In genomic region chr3:11185564-11186317, GRCh38 we compare ENCODE assay signal across 11 cellular contexts. TPM values are rescaled to one million over a fixed set of nuclear protein-coding genes. Genes with fewer than 3 reads are reported as not detected.
DNase-seq lines count a peak whose midpoint lies in the region; ATAC-seq, FAIRE-seq and TF ChIP-seq lines count a peak whose summit lies in the region.
"Had no signal": no experiment of that assay in that cellular context is flagged by ENCODE, and none has a peak within 500 bp of the region (broad histone marks: within the 10 kb centered on the region; RNA-seq: fewer than 3 reads in every experiment).

No MANE protein-coding gene starts in this region.

- H3K4me1 ChIP-seq in endothelial cell of umbilical vein (ENCODE audit: control insufficient read depth, extremely low read depth, insufficient read depth, low read length) (peaks cover 45% of the 10 kb centered on the region), lower lobe of right lung (peaks cover 24% of the 10 kb centered on the region), vagina (peaks cover 44% of the 10 kb centered on the region)

- H4K20me1 ChIP-seq in endothelial cell of umbilical vein (replicated peaks; ENCODE audit: control insufficient read depth, extremely low read depth, insufficient read depth, low read length): no peaks in the 10 kb centered on the region

- intact Hi-C loops in endothelial cell of umbilical vein (cut with micrococcal nuclease): loop anchor here (1.0 kb wide), 4 partner anchors 10 to 40 kb away; no protein-coding TSS in a partner anchor
- intact Hi-C loops in lower lobe of right lung (cut with DNase I): no loop called here
- intact Hi-C loops in vagina (cut with DNase I): no loop called here

- TSS peak; percentile 6 for BruUV-seq in endothelial cell of umbilical vein (replicated peaks; lab: Mats Ljungman, UMichigan)

- DNase-seq in NCI-H2029 (lab: John Stamatoyannopoulos, UW): peak; percentile 38
- DNase-seq in endothelial cell of umbilical vein (ENCODE audit: low read depth, low spot score): peak; percentile 97
- DNase-seq in lower lobe of right lung: peak; percentile 82
- DNase-seq in vagina (ENCODE audit: extremely low spot score in 2 of 2): no peak
- no peak for DNase-seq in stimulated activated CD4-positive, alpha-beta T cell treated with anti-CD3 and anti-CD28 coated beads, Interleukin-4, amount 100 ng/mL, for 24 hours
- DNase-seq: caudate nucleus had no signal

- H3K4me3 ChIP-seq in endothelial cell of umbilical vein (replicated peaks in 1 of 3; ENCODE audit: insufficient read depth in 1 of 3, low read depth in 1 of 3, low read length in 3 of 3): no peak overlapping the region
- H3K4me3 ChIP-seq in lower lobe of right lung: no peak overlapping the region
- H3K4me3 ChIP-seq in vagina: no peak overlapping the region

- ATAC-seq in lower lobe of right lung (peak; percentile 96 to 97), HG02763 (IDR thresholded peaks at IDR 0.05; ENCODE audit: unreplicated experiment) (no peak), GM18858 (IDR thresholded peaks at IDR 0.05; ENCODE audit: unreplicated experiment) (no peak)

- TF ChIP-seq CTCF in endothelial cell of umbilical vein (IDR thresholded peaks at IDR 0.05; ENCODE audit: extremely low read depth in 1 of 2, insufficient read depth in 1 of 2, low read depth in 1 of 2, low read length in 2 of 2): no peak
- no peak for TF ChIP-seq CTCF in lower lobe of right lung (IDR thresholded peaks at IDR 0.05)
- TF ChIP-seq CTCF in vagina (IDR thresholded peaks at IDR 0.05): no peak

- dilution Hi-C loops in endothelial cell of umbilical vein (cut with MboI; ENCODE audit: extremely low pct_ligation_motif_present, low sequenced_read_pairs): no loop called here

- H3K9ac ChIP-seq in endothelial cell of umbilical vein (replicated peaks; ENCODE audit: extremely low read depth, insufficient read depth, low read length): peak overlapping the region; percentile 40
- H3K9ac ChIP-seq: KMS-11, parathyroid adenoma had no signal

- H3K79me2 ChIP-seq in endothelial cell of umbilical vein (ENCODE audit: control insufficient read depth, insufficient read depth, low read length): peaks cover 19% of the 10 kb centered on the region
- H3K79me2 ChIP-seq: parathyroid adenoma had no signal

- CTCF ChIA-PET in endothelial cell of umbilical vein (lab: Charles Lee): interaction anchor here (0.8 to 2.9 kb wide), 7 partner anchors 10 to 150 kb away, joined by 3 to 19 read pairs (median 5); no protein-coding TSS in a partner anchor

- H3K9me3 ChIP-seq in endothelial cell of umbilical vein (replicated peaks; ENCODE audit: control insufficient read depth, insufficient read depth, low read length) (no peaks in the 10 kb centered on the region), lower lobe of right lung (no peaks in the 10 kb centered on the region), vagina (no peaks in the 10 kb centered on the region)

- no peaks in the 10 kb centered on the region for H3K27me3 ChIP-seq in endothelial cell of umbilical vein (ENCODE audit: control insufficient read depth in 2 of 2, insufficient read depth in 2 of 2, low read length in 2 of 2)
- H3K27me3 ChIP-seq in lower lobe of right lung (ENCODE audit: low read depth): no peaks in the 10 kb centered on the region
- no peaks in the 10 kb centered on the region for H3K27me3 ChIP-seq in vagina

- no peak overlapping the region for H2AFZ ChIP-seq in endothelial cell of umbilical vein (ENCODE audit: low read depth, low read length)
- H2AFZ ChIP-seq: parathyroid adenoma had no signal

- peak; percentile 74 for FAIRE-seq in endothelial cell of umbilical vein (lab: Jason Lieb, UNC)
- FAIRE-seq: TTC549 had no signal

- POLR2A ChIA-PET in endothelial cell of umbilical vein (lab: Charles Lee): interaction anchor here (1.1 to 3.9 kb wide), 2 partner anchors 10 to 15 kb away, joined by 5 to 23 read pairs; no protein-coding TSS in a partner anchor

- peak overlapping the region; percentile 23 for H3K4me2 ChIP-seq in endothelial cell of umbilical vein (ENCODE audit: insufficient read depth, low read length)
- H3K4me2 ChIP-seq: KMS-11 had no signal

- H3K36me3 ChIP-seq in endothelial cell of umbilical vein (ENCODE audit: control insufficient read depth in 2 of 2, extremely low read depth in 1 of 2, insufficient read depth in 2 of 2, low read length in 2 of 2) (peaks cover 0 to 2% of the 10 kb centered on the region in 2 experiments), lower lobe of right lung (no peaks in the 10 kb centered on the region), vagina (no peaks in the 10 kb centered on the region)

- TF ChIP-seq POLR2A in endothelial cell of umbilical vein (IDR thresholded peaks at IDR 0.05; ENCODE audit: low read depth, low read length) (no peak), vagina (IDR thresholded peaks at IDR 0.05) (no peak)

- H3K9me1 ChIP-seq in endothelial cell of umbilical vein (replicated peaks; ENCODE audit: control insufficient read depth, extremely low read depth, insufficient read depth, low read length): no peaks in the 10 kb centered on the region

- peak overlapping the region; percentile 64 for H3K27ac ChIP-seq in endothelial cell of umbilical vein (ENCODE audit: insufficient read depth, low read depth, low read length)
- peak overlapping the region; percentile 74 for H3K27ac ChIP-seq in lower lobe of right lung
- H3K27ac ChIP-seq in vagina: peak overlapping the region; percentile 81
- H3K27ac ChIP-seq: KMS-11, parathyroid adenoma had no signal

TF ChIP-seq in endothelial cell of umbilical vein, 7 proteins besides CTCF, POLR2A, EP300 and RAD21:
- TF ChIP-seq POLR2AphosphoS5 (IDR thresholded peaks at IDR 0.05; ENCODE audit: insufficient read depth, low read depth, low read length): peak; percentile 79
- TF ChIP-seq, protein P1, sequence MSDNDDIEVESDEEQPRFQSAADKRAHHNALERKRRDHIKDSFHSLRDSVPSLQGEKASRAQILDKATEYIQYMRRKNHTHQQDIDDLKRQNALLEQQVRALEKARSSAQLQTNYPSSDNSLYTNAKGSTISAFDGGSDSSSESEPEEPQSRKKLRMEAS (IDR thresholded peaks at IDR 0.05; ENCODE audit: insufficient read depth, insufficient read length): peak; percentile 57
- no peak for TF ChIP-seq EZH2 (IDR thresholded peaks at IDR 0.05; ENCODE audit: borderline replicate concordance, low read depth, low read length, severe bottlenecking)
TF ChIP-seq in endothelial cell of umbilical vein: peak in this region for 2.

RNA-seq across cellular contexts. Expression of gene HRH1, which starts 31.4 kb away (rescaled TPM):
- 16.2 and 22.0 TPM in 2 replicates for total RNA-seq in endothelial cell of umbilical vein
- 21.2 and 23.4 TPM in 2 replicates for polyA plus RNA-seq in endothelial cell of umbilical vein
- polyA plus RNA-seq in endothelial cell of umbilical vein (2011; cell fraction: cytosol; rRNA removed): 13.6 and 15.2 TPM in 2 replicates
- polyA plus RNA-seq in endothelial cell of umbilical vein (2011; cell fraction: nucleus; rRNA removed): 14.4 and 15.0 TPM in 2 replicates
- polyA plus RNA-seq in endothelial cell of umbilical vein (2012): 13.6 and 15.6 TPM in 2 replicates
- 54.7 and 62.5 TPM in 2 replicates for polyA minus RNA-seq in endothelial cell of umbilical vein
- 4.6 TPM for polyA minus RNA-seq in endothelial cell of umbilical vein (2011; cell fraction: cytosol; rRNA and poly(A)+ RNA removed)
- 21.1 and 24.5 TPM in 2 replicates for polyA minus RNA-seq in endothelial cell of umbilical vein (2011; cell fraction: nucleus; rRNA and poly(A)+ RNA removed)
- 6.4 TPM for total RNA-seq in lower lobe of right lung
- total RNA-seq in vagina: 9.3 TPM

Comparison
In these comparisons a context has a peak if more than half of its experiments do, and no peak if none do; other contexts are left out.
1. DNase-seq: peak in NCI-H2029 (single experiment), endothelial cell of umbilical vein (single experiment) and lower lobe of right lung (single experiment); none in vagina (0 of 2) and stimulated activated CD4-positive, alpha-beta T cell treated with anti-CD3 and anti-CD28 coated beads, Interleukin-4, amount 100 ng/mL, for 24 hours (single experiment).
2. ATAC-seq: peak in lower lobe of right lung (2 of 2); none in HG02763 (single experiment) and GM18858 (single experiment).
3. Peak in every context shown above with its lines, with median percentiles within 50 percentile points of each other: H3K27ac ChIP-seq.